16 cellular contexts compared by ENCODE assay signal in genomic region chr20:48166082-48166835, GRCh38.
"Had no signal": no experiment of that assay in that cellular context is flagged by ENCODE, and none has a peak within 500 bp of the region (broad histone marks: within the 10 kb centered on the region; RNA-seq: fewer than 3 reads in every experiment).

No MANE protein-coding gene starts in this region.

- H3K4me3 Mint-ChIP-seq: activated CD8-positive, alpha-beta T cell treated with anti-CD3 and anti-CD28 coated beads, Interleukin-2, amount 10 ng/mL, durations not matched to agents 7 days and 5 days; activated naive CD4-positive, alpha-beta T cell treated with anti-CD3 and anti-CD28 coated beads for 36 hours; activated T-helper 17 cell treated with anti-CD3 and anti-CD28 coated beads, Interleukin-2, amount 50 U/mL, for 72 hours; natural killer cell; T-helper 2 cell treated with Interferon-gamma antibody and Interleukin-4, amounts not matched to agents 5 μg/mL and 100 μg/mL, for 36 hours had no signal

- DNase-seq: activated CD8-positive, alpha-beta memory T cell treated with anti-CD3 and anti-CD28 coated beads, Interleukin-2, amount 50 U/mL, for 48 hours; activated CD8-positive, alpha-beta T cell treated with anti-CD3 and anti-CD28 coated beads, Interleukin-2, amount 10 ng/mL, durations not matched to agents 7 days and 5 days; activated naive CD4-positive, alpha-beta T cell treated with anti-CD3 and anti-CD28 coated beads for 36 hours; central memory CD4-positive, alpha-beta T cell; effector memory CD4-positive, alpha-beta T cell; gastrocnemius medialis; heart right ventricle; left lung; mucosa of descending colon; natural killer cell; stimulated activated CD4-positive, alpha-beta T cell treated with anti-CD3 and anti-CD28 coated beads, Interleukin-2, amount 100 ng/mL, for 48 hours; stimulated activated naive CD4-positive, alpha-beta T cell treated with Interleukin-2 at 50 U/mL for 16 hours; trophoblast cell had no signal

- H3K9me3 Mint-ChIP-seq: activated naive CD4-positive, alpha-beta T cell treated with anti-CD3 and anti-CD28 coated beads for 36 hours; activated T-helper 17 cell treated with anti-CD3 and anti-CD28 coated beads, Interleukin-2, amount 50 U/mL, for 72 hours; natural killer cell; T-helper 2 cell treated with Interferon-gamma antibody and Interleukin-4, amounts not matched to agents 5 μg/mL and 100 μg/mL, for 36 hours had no signal

- H3K27ac ChIP-seq: gastrocnemius medialis, heart right ventricle, left lung had no signal

- H3K36me3 Mint-ChIP-seq: natural killer cell had no signal

- H3K4me1 Mint-ChIP-seq: natural killer cell had no signal

- ATAC-seq: activated CD8-positive, alpha-beta T cell treated with anti-CD3 and anti-CD28 coated beads, Interleukin-2, amount 10 ng/mL, durations not matched to agents 7 days and 5 days; activated T-helper 17 cell treated with anti-CD3 and anti-CD28 coated beads, Interleukin-2, amount 50 U/mL, for 72 hours; gastrocnemius medialis; heart right ventricle; left lung; mucosa of descending colon; natural killer cell had no signal

- H3K9me3 ChIP-seq: gastrocnemius medialis, heart right ventricle, left lung, mucosa of descending colon had no signal

- FAIRE-seq: keratinocyte had no signal

- H3K36me3 ChIP-seq: gastrocnemius medialis, heart right ventricle, left lung had no signal

- H3K4me1 ChIP-seq: gastrocnemius medialis, heart right ventricle, left lung had no signal

- H3K4me3 ChIP-seq: gastrocnemius medialis, heart right ventricle, left lung, mucosa of descending colon had no signal
